In the genomic region with DNA sequence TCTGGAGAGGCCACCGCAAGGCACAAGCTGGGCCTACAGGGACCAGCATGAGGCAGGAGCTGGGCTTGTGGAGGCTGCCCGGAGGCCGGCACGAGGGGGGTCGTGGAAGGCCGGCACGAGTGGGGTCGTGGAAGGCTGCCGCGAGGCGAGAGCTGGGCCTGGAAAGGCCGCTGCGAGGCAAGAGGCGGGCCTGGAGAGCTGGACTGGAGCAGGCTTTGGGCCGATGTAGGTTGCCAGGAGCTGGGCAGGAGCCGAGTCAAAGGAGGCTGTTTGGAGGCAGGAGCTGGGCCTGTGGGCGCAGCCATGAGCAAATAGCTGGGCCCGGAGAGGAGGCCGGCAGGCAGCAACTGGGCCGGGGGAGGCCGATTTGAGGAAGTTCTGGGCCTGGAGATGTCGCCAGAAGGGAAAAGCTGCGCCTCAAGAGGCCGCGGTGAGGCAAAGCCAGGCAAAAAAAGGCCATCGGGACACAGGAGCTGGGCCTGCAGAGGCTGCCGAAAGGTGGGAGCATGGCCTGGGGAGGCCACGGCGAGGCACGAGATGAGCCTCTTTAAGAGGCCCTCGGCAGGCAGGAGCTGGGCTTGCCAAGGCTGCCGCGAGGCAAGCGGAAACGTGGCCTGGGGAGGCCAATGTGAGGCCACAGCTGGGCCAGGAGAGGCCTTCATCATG, we compare ENCODE assay signal across 27 cellular contexts. TPM values are rescaled to one million over a fixed set of nuclear protein-coding genes. Genes with fewer than 3 reads are reported as not detected.
A peak's percentile ranks its signal among the peaks of the same experiment; 100 is the strongest.
DNase-seq lines count a peak whose midpoint lies in the region; ATAC-seq and TF ChIP-seq lines count a peak whose summit lies in the region.
"Had no signal": no experiment of that assay in that cellular context is flagged by ENCODE, and none has a peak within 500 bp of the region (broad histone marks: within the 10 kb centered on the region; RNA-seq: fewer than 3 reads in every experiment).

No MANE protein-coding gene starts in this region.

- H3K4me1 ChIP-seq in neuronal stem cell (ENCODE audit: control insufficient read depth in 2 of 2, insufficient read depth in 1 of 2, low read depth in 1 of 2, low read length in 2 of 2), result no peaks in the 10 kb centered on the region
- H3K4me1 ChIP-seq: BE2C had no signal

- H3K27ac ChIP-seq in neuronal stem cell (replicated peaks; ENCODE audit: low read length), result no peak overlapping the region
- H3K27ac ChIP-seq: SK-N-MC had no signal

- no peak for TF ChIP-seq CTCF in NB4 (IDR thresholded peaks at IDR 0.05; ENCODE audit: low read depth, low read length)

- H3K4me3 Mint-ChIP-seq in dendritic cell treated with granulocyte-macrophage colony-stimulating factor and Interleukin-4, amounts not matched to agents 40 ng/mL and 50 ng/mL, for 4 days, result no peak overlapping the region
- no peak overlapping the region for H3K4me3 Mint-ChIP-seq in immature natural killer cell
- H3K4me3 Mint-ChIP-seq: CD14-positive monocyte; CD8-positive, alpha-beta memory T cell; IgD-negative memory B cell; T-helper 1 cell treated with Interleukin-12 subunit alpha and Interleukin-12 subunit beta and Interleukin-4 antibody, amounts not matched to agents 30 μg/mL and 1 μg/mL, for 36 hours had no signal

- peak overlapping the region; percentile 69 for H2BK15ac ChIP-seq in neuronal stem cell (ENCODE audit: low read length)

- no peak for TF ChIP-seq POLR2A in NB4 (IDR thresholded peaks at IDR 0.05; ENCODE audit: extremely low read depth, insufficient read length)

- peak overlapping the region; percentile 51 for H2AFZ ChIP-seq in neuronal stem cell (ENCODE audit: low read length)

- H3K27ac Mint-ChIP-seq in dendritic cell treated with granulocyte-macrophage colony-stimulating factor and Interleukin-4, amounts not matched to agents 40 ng/mL and 50 ng/mL, for 4 days, result peak overlapping the region; percentile 52
- H3K27ac Mint-ChIP-seq in immature natural killer cell, result no peak overlapping the region
- H3K27ac Mint-ChIP-seq: CD8-positive, alpha-beta memory T cell; IgD-negative memory B cell; T-helper 1 cell treated with Interleukin-12 subunit alpha and Interleukin-12 subunit beta and Interleukin-4 antibody, amounts not matched to agents 30 μg/mL and 1 μg/mL, for 36 hours had no signal

- H3K4ac ChIP-seq in neuronal stem cell (ENCODE audit: low read length), result no peak overlapping the region

- no peak overlapping the region for H2BK12ac ChIP-seq in neuronal stem cell (ENCODE audit: low read length)

- no peak overlapping the region for H3K9ac ChIP-seq in neuronal stem cell (ENCODE audit: low read depth, low read length, poor library complexity)

- H3K18ac ChIP-seq in neuronal stem cell (ENCODE audit: low read length), result peak overlapping the region; percentile 7

- ATAC-seq in GM19452 (IDR thresholded peaks at IDR 0.05; ENCODE audit: unreplicated experiment), result no peak
- ATAC-seq: GM12878 had no signal

- H3K27me3 ChIP-seq in H7 (ENCODE audit: control insufficient read depth, insufficient read depth, low read length) (no peaks in the 10 kb centered on the region), neuronal stem cell (ENCODE audit: control insufficient read depth in 3 of 3, insufficient read depth in 3 of 3, low read depth in 1 of 3, low read length in 3 of 3) (no peaks in the 10 kb centered on the region)
- H3K27me3 ChIP-seq: BE2C had no signal

- H3K36me3 Mint-ChIP-seq in dendritic cell treated with granulocyte-macrophage colony-stimulating factor and Interleukin-4, amounts not matched to agents 40 ng/mL and 50 ng/mL, for 4 days (ENCODE audit: low read depth), result no peaks in the 10 kb centered on the region
- no peaks in the 10 kb centered on the region for H3K36me3 Mint-ChIP-seq in immature natural killer cell
- H3K36me3 Mint-ChIP-seq: CD14-positive monocyte; CD8-positive, alpha-beta memory T cell; IgD-negative memory B cell had no signal

- DNase-seq in H7, result peak; percentile 17
- peak; percentile 53 for DNase-seq in NB4 (ENCODE audit: low read depth)
- no peak for DNase-seq in neuronal stem cell (ENCODE audit: low spot score)
- DNase-seq in immature natural killer cell, result no peak
- DNase-seq in hippocampal formation (lab: John Stamatoyannopoulos, UW), result no peak
- DNase-seq: BE2C; CD8-positive, alpha-beta memory T cell; DMS 273 treated with DMSO at 0.1 percent for 48 hours; DMS79; GDM1; MV-4-11; NCI-H1105 treated with DMSO at 0.1 percent for 48 hours; NCI-H146; NCI-H2029; NCI-H446 treated with DMSO at 0.1 percent for 48 hours; NCI-H526; NCI-H82; NK-92 treated with Interleukin-12 subunit alpha and Interleukin-12 subunit beta, amount 100 ng/mL, for 24 hours; SIG-M5; SW 1271 had no signal

- H2AK5ac ChIP-seq in neuronal stem cell (ENCODE audit: low read depth, low read length), result peak overlapping the region; percentile 61

- WGBS in neuronal stem cell (ENCODE audit: extremely low coverage in 2 of 2, insufficient read length in 2 of 2, insufficient replicate concordance in 1 of 2), 2 donors, result no CpG with 5 or more reads among the region's 35 CpGs

- H3K9me3 ChIP-seq in neuronal stem cell (replicated peaks in 1 of 2; ENCODE audit: control insufficient read depth in 2 of 2, insufficient read depth in 1 of 2, low read depth in 1 of 2, low read length in 2 of 2), result no peaks in the 10 kb centered on the region
- H3K9me3 ChIP-seq: BE2C had no signal

- H3K4me3 ChIP-seq in H7 (ENCODE audit: insufficient read depth, low read depth, low read length) (no peak overlapping the region), NB4 (ENCODE audit: low read depth, low read length) (no peak overlapping the region), neuronal stem cell (ENCODE audit: low read length in 2 of 2) (peak overlapping the region in 1 of 2 donors; percentile 65)
- H3K4me3 ChIP-seq: GM12878, SK-N-MC had no signal

- H3K23ac ChIP-seq in neuronal stem cell (ENCODE audit: low read depth, low read length, poor library complexity), result peak overlapping the region; percentile 11

- peaks cover 1% of the 10 kb centered on the region for H3K27me3 Mint-ChIP-seq in dendritic cell treated with granulocyte-macrophage colony-stimulating factor and Interleukin-4, amounts not matched to agents 40 ng/mL and 50 ng/mL, for 4 days
- peaks cover 0 to 2% (median 1%) of the 10 kb centered on the region in 3 donors for H3K27me3 Mint-ChIP-seq in immature natural killer cell (ENCODE audit: low read depth in 3 of 3)

- H3K36me3 ChIP-seq in H7 (replicated peaks; ENCODE audit: control insufficient read depth, insufficient read depth, low read length), result no peaks in the 10 kb centered on the region
- no peaks in the 10 kb centered on the region for H3K36me3 ChIP-seq in neuronal stem cell (replicated peaks in 1 of 2; ENCODE audit: control insufficient read depth in 2 of 2, insufficient read depth in 2 of 2, low read length in 2 of 2)
- H3K36me3 ChIP-seq: BE2C had no signal

- H3K79me1 ChIP-seq in neuronal stem cell (ENCODE audit: low read depth, low read length), result peaks cover 2% of the 10 kb centered on the region

- H3K14ac ChIP-seq in neuronal stem cell (ENCODE audit: low read length), result no peak overlapping the region

- intact Hi-C loops in dendritic cell treated with granulocyte-macrophage colony-stimulating factor and Interleukin-4, amounts not matched to agents 40 ng/mL and 50 ng/mL, for 4 days (cut with micrococcal nuclease), result no loop called here

- H2BK5ac ChIP-seq in neuronal stem cell (ENCODE audit: low read length), result no peak overlapping the region

- H4K8ac ChIP-seq in neuronal stem cell (ENCODE audit: low read depth, low read length), result peak overlapping the region; percentile 19

- H3K4me1 Mint-ChIP-seq in dendritic cell treated with granulocyte-macrophage colony-stimulating factor and Interleukin-4, amounts not matched to agents 40 ng/mL and 50 ng/mL, for 4 days (ENCODE audit: low read depth), result peaks cover 12% of the 10 kb centered on the region
- H3K4me1 Mint-ChIP-seq in immature natural killer cell, result peaks cover 0 to 5% of the 10 kb centered on the region in 2 donors

- peak overlapping the region; percentile 52 for H2BK120ac ChIP-seq in neuronal stem cell (ENCODE audit: low read depth, low read length)

- no peaks in the 10 kb centered on the region for H3K9me3 Mint-ChIP-seq in dendritic cell treated with granulocyte-macrophage colony-stimulating factor and Interleukin-4, amounts not matched to agents 40 ng/mL and 50 ng/mL, for 4 days
- H3K9me3 Mint-ChIP-seq in immature natural killer cell, result no peaks in the 10 kb centered on the region
- H3K9me3 Mint-ChIP-seq: T-helper 1 cell treated with Interleukin-12 subunit alpha and Interleukin-12 subunit beta and Interleukin-4 antibody, amounts not matched to agents 30 μg/mL and 1 μg/mL, for 36 hours had no signal

- H3K4me2 ChIP-seq in neuronal stem cell (ENCODE audit: insufficient read depth, low read length, poor library complexity, severe bottlenecking), result no peak overlapping the region

- no peak overlapping the region for H4K91ac ChIP-seq in neuronal stem cell (ENCODE audit: low read depth, low read length, poor library complexity)

RNA-seq across cellular contexts. Expression of a gene that starts 26.5 kb away (rescaled TPM):
- 206 and 246 TPM in 2 replicates for total RNA-seq in H7 (2014; rRNA removed; shearing (Covaris generic))
- polyA plus RNA-seq in neuronal stem cell (2013, experiment 1 of 2), result 189 TPM
- 179 TPM for polyA plus RNA-seq in neuronal stem cell (2013, experiment 2 of 2)
- 100 to 1,000 TPM; 154 to 180 (median 161) TPM for polyA plus RNA-seq in immature natural killer cell

RNA-seq across cellular contexts. Expression of a gene that starts 26.6 kb away (rescaled TPM):
- total RNA-seq in H7 (2014; rRNA removed; shearing (Covaris generic)), result 53.1 and 68.6 TPM in 2 replicates
- 39.7 TPM for polyA plus RNA-seq in neuronal stem cell (2013, experiment 1 of 2)
- polyA plus RNA-seq in neuronal stem cell (2013, experiment 2 of 2), result 37.4 TPM
- 100 to 1,000 TPM in 1 of 3 donors, 10 to 100 TPM in 2; 77.7 to 102 (median 79.5) TPM for polyA plus RNA-seq in immature natural killer cell

Comparison
In these comparisons a context has a peak if more than half of its experiments do, and no peak if none do; other contexts are left out.
1. DNase-seq: peak in H7 (single experiment) and NB4 (single experiment); none in neuronal stem cell (single experiment), immature natural killer cell (0 of 3) and hippocampal formation (0 of 2).